22 cellular contexts compared by ENCODE assay signal in the genomic region with DNA sequence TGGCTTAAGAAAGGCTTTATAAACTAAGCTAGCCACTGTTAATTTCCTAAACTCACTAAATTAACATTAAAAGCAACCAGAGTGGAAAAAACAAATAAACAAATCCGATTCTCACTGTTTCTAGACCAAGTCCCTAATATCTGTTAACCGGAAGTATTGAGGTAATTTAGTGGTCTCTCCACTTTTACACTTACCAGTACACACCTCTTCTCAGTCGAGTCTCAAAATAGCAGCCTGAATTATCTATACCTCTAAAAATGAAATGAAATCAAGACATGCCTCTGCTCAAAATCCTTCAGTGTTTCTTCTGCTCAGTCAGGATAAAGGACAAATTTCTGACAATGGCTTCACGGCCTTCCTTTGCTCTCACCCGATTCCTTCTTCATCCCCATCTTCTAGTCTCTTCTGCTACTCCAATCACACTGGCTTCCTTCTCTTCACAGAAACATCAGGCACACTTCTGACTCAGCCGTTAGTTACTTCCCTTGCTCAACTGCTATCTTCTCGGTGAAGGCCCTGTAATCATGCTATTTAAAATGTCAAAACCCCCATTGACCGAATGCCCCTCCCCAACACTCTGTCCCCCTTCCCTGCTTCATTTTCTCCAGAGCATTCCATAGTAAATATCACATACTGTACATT.
DNase-seq lines count a peak whose midpoint lies in the region; ATAC-seq and TF ChIP-seq lines count a peak whose summit lies in the region.
"Had no signal": no experiment of that assay in that cellular context is flagged by ENCODE, and none has a peak within 500 bp of the region (broad histone marks: within the 10 kb centered on the region; RNA-seq: fewer than 3 reads in every experiment).

No MANE protein-coding gene starts in this region.

- H3K27ac ChIP-seq in fibroblast of lung (ENCODE audit: insufficient read depth, low read length) (peak overlapping the region; percentile 13), smooth muscle cell (ENCODE audit: low read depth) (peak overlapping the region; percentile 32)
- H3K27ac ChIP-seq: pancreas, PC-9, spleen had no signal

- peaks cover 40% of the 10 kb centered on the region for H3K79me2 ChIP-seq in fibroblast of lung (ENCODE audit: control insufficient read depth, insufficient read depth, low read length)
- no peaks in the 10 kb centered on the region for H3K79me2 ChIP-seq in smooth muscle cell (ENCODE audit: low read depth)

- H3K4me2 ChIP-seq in fibroblast of lung (ENCODE audit: extremely low read depth, insufficient read depth, low read length) (peak overlapping the region; percentile 67), smooth muscle cell (no peak overlapping the region)
- H3K4me2 ChIP-seq: PC-9 had no signal

- H3K4me3 ChIP-seq in fibroblast of lung (replicated peaks in 1 of 4; ENCODE audit: control extremely low read depth in 1 of 4, insufficient read depth in 1 of 4, low read depth in 3 of 4, low read length in 4 of 4): peak overlapping the region in 2 of 4 experiments; percentile 5 to 50
- no peak overlapping the region for H3K4me3 ChIP-seq in smooth muscle cell
- H3K4me3 ChIP-seq: pancreas, PC-9, spleen had no signal

- no peak for TF ChIP-seq POLR2A in GM18505 (IDR thresholded peaks at IDR 0.05; ENCODE audit: borderline replicate concordance, extremely low read depth, insufficient read depth, insufficient read length)

- H3K27me3 ChIP-seq in fibroblast of lung (ENCODE audit: control insufficient read depth, insufficient read depth, low read length): no peaks in the 10 kb centered on the region
- no peaks in the 10 kb centered on the region for H3K27me3 ChIP-seq in smooth muscle cell (ENCODE audit: low read depth)
- H3K27me3 ChIP-seq: pancreas, spleen had no signal

- no peaks in the 10 kb centered on the region for H3K9me3 ChIP-seq in fibroblast of lung (ENCODE audit: control insufficient read depth, insufficient read depth, low read depth, low read length)
- no peaks in the 10 kb centered on the region for H3K9me3 ChIP-seq in smooth muscle cell (replicated peaks; ENCODE audit: low read depth)
- H3K9me3 ChIP-seq: pancreas, spleen had no signal

- TF ChIP-seq CTCF in fibroblast of lung (conservative IDR thresholded peaks at IDR 0.05 in 1 of 2, IDR thresholded peaks at IDR 0.05 in 1 of 2; ENCODE audit: low read depth in 1 of 2, low read length in 2 of 2) (no peak), smooth muscle cell (IDR thresholded peaks at IDR 0.05; ENCODE audit: borderline replicate concordance, insufficient read depth, poor library complexity, severe bottlenecking) (no peak)

- H3K36me3 ChIP-seq in fibroblast of lung (ENCODE audit: control insufficient read depth, insufficient read depth, low read length): no peaks in the 10 kb centered on the region
- H3K36me3 ChIP-seq in smooth muscle cell (ENCODE audit: low read depth): no peaks in the 10 kb centered on the region
- H3K36me3 ChIP-seq: pancreas, spleen had no signal

- DNase-seq in NOMO-1 treated with DMSO at 0.1 percent for 48 hours (lab: John Stamatoyannopoulos, UW; ENCODE audit: unreplicated experiment) (peak; percentile 37), NOMO-1 treated with dmso at 0.1 percent for 144 hours (lab: John Stamatoyannopoulos, UW; ENCODE audit: unreplicated experiment) (no peak), RPMI7951 (ENCODE audit: low read depth) (peak; percentile 59), fibroblast of lung (ENCODE audit: low read depth in 2 of 2) (peak; percentile 53 to 64), smooth muscle cell (lab: John Stamatoyannopoulos, UW; ENCODE audit: unreplicated experiment) (no peak), anterior cingulate cortex (lab: John Stamatoyannopoulos, UW) (no peak)
- DNase-seq: 8988T; activated B cell treated with CpG ODN at 0.5 μM for 24 hours; activated CD8-positive, alpha-beta memory T cell treated with anti-CD3 and anti-CD28 coated beads, Interleukin-2, amount 10 ng/mL, durations not matched to agents 7 days and 5 days; activated gamma-delta T cell treated with Interleukin-2 at 50 U/mL for 16 hours; dermis blood vessel endothelial cell; KBM-7; NCI-H1436; NCI-H510A; pancreas; PC-9; spleen; stimulated activated naive B cell treated with anti-CD40 and anti-IgM and Interleukin-4, amounts not matched to agents 10 μg/mL and 1 μg/mL and 100 μg/mL, for 72 hours; trophoblast cell had no signal

- H4K20me1 ChIP-seq in fibroblast of lung (ENCODE audit: control insufficient read depth, extremely low read depth, insufficient read depth, low read length): no peaks in the 10 kb centered on the region
- H4K20me1 ChIP-seq in smooth muscle cell (ENCODE audit: low read depth): no peaks in the 10 kb centered on the region

- ATAC-seq in HG03175 (IDR thresholded peaks at IDR 0.05; ENCODE audit: unreplicated experiment) (no peak), GM18505 (IDR thresholded peaks at IDR 0.05; ENCODE audit: unreplicated experiment) (no peak)
- ATAC-seq: activated CD8-positive, alpha-beta memory T cell treated with anti-CD3 and anti-CD28 coated beads, Interleukin-2, amount 10 ng/mL, durations not matched to agents 7 days and 5 days; HCT116; pancreas; stimulated activated naive B cell treated with anti-CD40 and anti-IgM and Interleukin-4, amounts not matched to agents 10 μg/mL and 1 μg/mL and 100 μg/mL, for 72 hours had no signal

- H2AFZ ChIP-seq in fibroblast of lung (ENCODE audit: low read length) (no peak overlapping the region), smooth muscle cell (ENCODE audit: low read depth) (peak overlapping the region; percentile 36)
- H2AFZ ChIP-seq: PC-9 had no signal

- no peaks in the 10 kb centered on the region for H3F3A ChIP-seq in smooth muscle cell (ENCODE audit: low read depth)

- WGBS in smooth muscle cell (ENCODE audit: low lambda C conversion rate): 60% methylated on average over 8 of the region's 8 CpGs

- H3K9ac ChIP-seq in fibroblast of lung (ENCODE audit: insufficient read depth, low read length) (no peak overlapping the region), smooth muscle cell (ENCODE audit: low read depth) (no peak overlapping the region)

- H3K4me1 ChIP-seq in fibroblast of lung (ENCODE audit: control insufficient read depth, extremely low read depth, insufficient read depth, low read length): peaks cover 9% of the 10 kb centered on the region
- H3K4me1 ChIP-seq in smooth muscle cell (ENCODE audit: low read depth): no peaks in the 10 kb centered on the region
- H3K4me1 ChIP-seq: spleen had no signal

Comparison
In these comparisons a context has a peak if more than half of its experiments do, and no peak if none do; other contexts are left out.
1. DNase-seq: peak in NOMO-1 treated with DMSO at 0.1 percent for 48 hours (single experiment), RPMI7951 (single experiment) and fibroblast of lung (2 of 2); none in NOMO-1 treated with dmso at 0.1 percent for 144 hours (single experiment), smooth muscle cell (single experiment) and anterior cingulate cortex (0 of 58).